Comparison of ENCODE assay signal across 8 cellular contexts in genomic region chr16:31094424-31095120, GRCh38. TPM values are rescaled to one million over a fixed set of nuclear protein-coding genes. Genes with fewer than 3 reads are reported as not detected.
DNase-seq lines count a peak whose midpoint lies in the region; ATAC-seq, FAIRE-seq and TF ChIP-seq lines count a peak whose summit lies in the region.

TSS of gene VKORC1 (minus strand) at chr16:31094797. CDS start at chr16:31094729, 68 bp downstream.

- no peaks in the 10 kb centered on the region for H3K79me2 ChIP-seq in OCI-LY1 (ENCODE audit: insufficient read depth, low read length)

- H3K4me2 ChIP-seq in OCI-LY1 (ENCODE audit: low read length): peak within 1 kb of the TSS; percentile 81

- H3K9ac ChIP-seq in HUES48 (ENCODE audit: low read depth, low read length): peak within 1 kb of the TSS; percentile 72
- H3K9ac ChIP-seq in OCI-LY1 (ENCODE audit: low read length): peak within 1 kb of the TSS; percentile 86

- peak; percentile 76 for ATAC-seq in GM21381 (IDR thresholded peaks at IDR 0.05; ENCODE audit: unreplicated experiment)

- peaks cover 3% of the 10 kb centered on the region for H3K4me1 ChIP-seq in HUES48 (ENCODE audit: control insufficient read depth, insufficient read depth, low read length)
- peaks cover 16% of the 10 kb centered on the region for H3K4me1 ChIP-seq in OCI-LY1 (ENCODE audit: insufficient read depth, low read length, severe bottlenecking)

- peak; percentile 77 for FAIRE-seq in endometrium (lab: Jason Lieb, UNC)

- no peaks in the 10 kb centered on the region for H4K20me1 ChIP-seq in OCI-LY1 (ENCODE audit: insufficient read depth, low read length)

- no peaks in the 10 kb centered on the region for H3K9me2 ChIP-seq in OCI-LY1 (ENCODE audit: low read depth, low read length)

- no peak for TF ChIP-seq CTCF in OCI-LY1 (IDR thresholded peaks at IDR 0.05; ENCODE audit: low read length)

- H3F3A ChIP-seq in OCI-LY1 (ENCODE audit: insufficient read depth, low read length): no peaks in the 10 kb centered on the region

- H3K9me3 ChIP-seq in HUES48 (ENCODE audit: control insufficient read depth, insufficient read depth, low read length) (no peaks in the 10 kb centered on the region), OCI-LY1 (ENCODE audit: low read length) (no peaks in the 10 kb centered on the region)

- H3K36me3 ChIP-seq in HUES48 (ENCODE audit: control insufficient read depth, insufficient read depth, low read length) (peaks cover 22% of the 10 kb centered on the region), OCI-LY1 (ENCODE audit: insufficient read depth, low read length) (peaks cover 16% of the 10 kb centered on the region; the same call in 1 of the 2 replicates)

- H2AFZ ChIP-seq in OCI-LY1 (ENCODE audit: low read length): peak within 1 kb of the TSS; percentile 84; the same call in 1 of the 2 replicates

- H3K4me3 ChIP-seq in HUES48 (ENCODE audit: low read depth, low read length) (peak within 1 kb of the TSS; percentile 95), OCI-LY1 (ENCODE audit: low read depth, low read length, poor library complexity, severe bottlenecking) (peak within 1 kb of the TSS; percentile 86)

- DNase-seq in Caki2 (ENCODE audit: low read depth): peak; percentile 99
- DNase-seq in activated CD8-positive, alpha-beta memory T cell treated with anti-CD3 and anti-CD28 coated beads, Interleukin-2, amount 50 U/mL, for 4 hours: peak; percentile 85
- DNase-seq in midbrain (lab: John Stamatoyannopoulos, UW): peak; percentile 91
- peak; percentile 60 to 68 for DNase-seq in stimulated activated CD8-positive, alpha-beta memory T cell treated with anti-CD3 and anti-CD28 coated beads, Interleukin-2, amount 100 ng/mL, for 1 hour (ENCODE audit: low read depth in 2 of 2)

- in situ Hi-C loops in Caki2 (cut with HindIII; ENCODE audit: low pct_unique_long_range_greater_than_20kb, low sequenced_read_pairs): no loop called here

- peak within 1 kb of the TSS; percentile 80 for H3K27ac ChIP-seq in HUES48 (ENCODE audit: low read depth, low read length)
- H3K27ac ChIP-seq in OCI-LY1 (ENCODE audit: low read depth, low read length, poor library complexity, severe bottlenecking): peak within 1 kb of the TSS; percentile 67

- no peaks in the 10 kb centered on the region for H3K27me3 ChIP-seq in HUES48 (ENCODE audit: control insufficient read depth, insufficient read depth, low read length)
- H3K27me3 ChIP-seq in OCI-LY1 (ENCODE audit: insufficient read depth, low read length): no peaks in the 10 kb centered on the region

RNA-seq across cellular contexts. Expression of gene VKORC1, which starts in this region (rescaled TPM):
- total RNA-seq in Caki2 (2014; rRNA removed; shearing (Covaris generic); ENCODE audit: low replicate concordance): 184 and 187 TPM in 2 replicates

Comparison
In these comparisons a context has a peak if more than half of its experiments do, and no peak if none do; other contexts are left out.
1. Peak in every context shown above with its lines: DNase-seq, ATAC-seq, H3K4me3 ChIP-seq and H3K27ac ChIP-seq.